8 cellular contexts compared by ENCODE assay signal in the genomic region with DNA sequence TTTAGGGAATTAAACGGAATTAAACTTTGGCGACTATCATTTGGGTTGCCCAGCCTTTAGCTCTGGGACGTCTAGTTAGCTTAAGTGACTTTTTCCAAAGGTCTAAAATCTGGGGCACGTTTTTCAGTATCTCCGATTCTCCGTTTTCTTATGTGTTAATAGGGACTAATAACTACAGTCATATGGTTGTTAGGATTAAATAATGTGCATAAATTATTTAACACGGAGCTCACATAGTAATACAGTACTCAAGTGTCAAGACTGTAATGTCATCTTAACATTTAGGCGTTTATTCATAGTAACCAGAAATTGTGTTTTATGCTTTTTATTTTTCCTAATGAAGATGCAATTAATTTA. TPM values are rescaled to one million over a fixed set of nuclear protein-coding genes. Genes with fewer than 3 reads are reported as not detected.
DNase-seq lines count a peak whose midpoint lies in the region; ATAC-seq and TF ChIP-seq lines count a peak whose summit lies in the region.

No MANE protein-coding gene starts in this region.

- intact Hi-C loops in Right ventricle myocardium superior (cut with DNase I) (no loop called here), cardiac septum (cut with DNase I) (loop anchor here (5.0 kb wide), 1 partner anchor 127 kb away; a partner anchor contains a TSS), upper lobe of right lung (cut with DNase I) (no loop called here)

- H3K4me3 Mint-ChIP-seq in activated naive CD8-positive, alpha-beta T cell: peak overlapping the region; percentile 93

- peak overlapping the region; percentile 87 for H3K27ac Mint-ChIP-seq in activated naive CD8-positive, alpha-beta T cell

- H3K9me3 Mint-ChIP-seq in activated naive CD8-positive, alpha-beta T cell (ENCODE audit: low read depth): no peaks in the 10 kb centered on the region

- H3K4me1 Mint-ChIP-seq in activated naive CD8-positive, alpha-beta T cell (ENCODE audit: low read depth): peaks cover 13% of the 10 kb centered on the region

- no peaks in the 10 kb centered on the region for H3K27me3 ChIP-seq in layer of hippocampus (ENCODE audit: control insufficient read depth, insufficient read depth, low read length)
- H3K27me3 ChIP-seq in upper lobe of right lung: no peaks in the 10 kb centered on the region

- H3K36me3 Mint-ChIP-seq in activated naive CD8-positive, alpha-beta T cell: no peaks in the 10 kb centered on the region

- peaks cover 6% of the 10 kb centered on the region for H3K4me1 ChIP-seq in upper lobe of right lung

- H3K9me3 ChIP-seq in upper lobe of right lung: no peaks in the 10 kb centered on the region

- H3K27ac ChIP-seq in layer of hippocampus (ENCODE audit: low read depth, low read length): peak overlapping the region; percentile 40
- H3K27ac ChIP-seq in upper lobe of right lung: peak overlapping the region; percentile 72

- TF ChIP-seq CTCF in upper lobe of right lung (IDR thresholded peaks at IDR 0.05): no peak

- no peaks in the 10 kb centered on the region for H3K27me3 Mint-ChIP-seq in activated naive CD8-positive, alpha-beta T cell

- peaks cover 15% of the 10 kb centered on the region for H3K36me3 ChIP-seq in upper lobe of right lung

- DNase-seq in Right ventricle myocardium superior (no peak), cardiac septum (ENCODE audit: low spot score) (no peak), upper lobe of right lung (no peak), islet precursor cell (no peak), cerebellar nuclear complex (lab: John Stamatoyannopoulos, UW) (no peak)
- no peak for DNase-seq in stimulated activated CD4-positive, alpha-beta T cell treated with anti-CD3 and anti-CD28 coated beads, Interleukin-1b, Interleukin-23, amount 100 ng/mL, for 48 hours

- ATAC-seq in Right ventricle myocardium superior (ENCODE audit: poor library complexity) (peak; percentile 4), upper lobe of right lung (no peak)

- H3K4me3 ChIP-seq in upper lobe of right lung: peak overlapping the region; percentile 67

RNA-seq across cellular contexts. Expression of a gene that starts 0.5 kb away (rescaled TPM):
- total RNA-seq in Right ventricle myocardium superior: 0.81 TPM
- total RNA-seq in cardiac septum: 0.38 TPM
- 1.2 TPM for total RNA-seq in upper lobe of right lung

RNA-seq across cellular contexts. Expression of a gene that starts 23.0 kb away (rescaled TPM):
- total RNA-seq in Right ventricle myocardium superior (9.8 TPM), cardiac septum (13.5 TPM), upper lobe of right lung (15.8 TPM)

RNA-seq across cellular contexts. Expression of a gene that starts 46.1 kb away (rescaled TPM):
- total RNA-seq in Right ventricle myocardium superior: 5.6 TPM
- total RNA-seq in cardiac septum: 6.1 TPM
- total RNA-seq in upper lobe of right lung: 14.5 TPM

RNA-seq across cellular contexts. Expression of a gene that starts 59.2 kb away (rescaled TPM):
- total RNA-seq in Right ventricle myocardium superior: not detected
- total RNA-seq in cardiac septum: 0.27 TPM
- total RNA-seq in upper lobe of right lung: not detected
